ENCODE assay signal across 1 cellular context in the genomic region with DNA sequence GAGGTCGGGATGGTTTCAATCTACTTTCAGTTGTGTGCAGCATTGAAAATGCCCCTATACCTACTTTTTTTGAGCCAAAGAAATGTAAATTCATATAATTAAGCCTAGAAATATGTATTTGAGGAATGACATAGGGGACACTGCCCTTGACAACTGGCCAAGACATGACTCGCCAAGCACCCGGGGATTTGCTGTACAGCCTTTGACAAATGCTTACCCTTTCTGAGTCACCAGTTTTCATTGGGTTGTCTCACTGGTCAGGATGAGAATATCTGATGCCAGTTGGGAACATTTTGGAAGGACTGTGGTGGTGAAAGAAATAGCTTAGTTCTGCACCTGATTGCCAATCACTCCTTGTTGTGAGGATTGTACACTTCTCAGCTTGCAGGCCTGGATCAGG.
TF ChIP-seq lines count a peak whose summit lies in the region.

No MANE protein-coding gene starts in this region.

TF ChIP-seq in endothelial cell of umbilical vein, 7 proteins besides CTCF, POLR2A, EP300 and RAD21:
- TF ChIP-seq GATA2 (IDR thresholded peaks at IDR 0.05; ENCODE audit: insufficient read depth, insufficient read length, low read depth, low read length): peak; percentile 18
- TF ChIP-seq EZH2 (IDR thresholded peaks at IDR 0.05; ENCODE audit: borderline replicate concordance, low read depth, low read length, severe bottlenecking): no peak
- TF ChIP-seq MYC (IDR thresholded peaks at IDR 0.05; ENCODE audit: low read depth, low read length): no peak
- no peak for TF ChIP-seq POLR2AphosphoS5 (IDR thresholded peaks at IDR 0.05; ENCODE audit: insufficient read depth, low read depth, low read length)
- TF ChIP-seq FOS (IDR thresholded peaks at IDR 0.05; ENCODE audit: borderline replicate concordance, insufficient read depth, low read length): peak; percentile 65
